ENCODE assay signal across 9 cellular contexts in genomic region chr22:39469681-39470461, GRCh38. TPM values are rescaled to one million over a fixed set of nuclear protein-coding genes. Genes with fewer than 3 reads are reported as not detected.
DNase-seq lines count a peak whose midpoint lies in the region; ATAC-seq and TF ChIP-seq lines count a peak whose summit lies in the region.
"Had no signal": no experiment of that assay in that cellular context is flagged by ENCODE, and none has a peak within 500 bp of the region (broad histone marks: within the 10 kb centered on the region; RNA-seq: fewer than 3 reads in every experiment).

No MANE protein-coding gene starts in this region.

- peaks cover 0 to 3% (median 0%) of the 10 kb centered on the region in 7 donors for H3K27me3 ChIP-seq in heart right ventricle
- H3K27me3 ChIP-seq in ascending aorta = no peaks in the 10 kb centered on the region

- WGBS in heart right ventricle, 2 donors = 50 to 61% methylated on average over 27 of the region's 27 CpGs

- H3K9me3 Mint-ChIP-seq in brain (no peaks in the 10 kb centered on the region), type B pancreatic cell (no peaks in the 10 kb centered on the region)

- H3K27ac ChIP-seq in heart right ventricle = peak overlapping the region in 8 of 10 donors; percentile 59 to 87 (median 84)
- no peak overlapping the region for H3K27ac ChIP-seq in ascending aorta

- H3K36me3 Mint-ChIP-seq in brain (no peaks in the 10 kb centered on the region), type B pancreatic cell (no peaks in the 10 kb centered on the region)

- DNase-seq in heart right ventricle (no peak), left cardiac atrium (no peak), midbrain (lab: John Stamatoyannopoulos, UW) (peak; percentile 80), type B pancreatic cell (ENCODE audit: extremely low spot score, unreplicated experiment) (no peak), HEK293T (ENCODE audit: extremely low spot score) (no peak), ascending aorta (ENCODE audit: low spot score in 2 of 2) (no peak), GM19238 (ENCODE audit: insufficient read length, low spot score) (no peak)
- DNase-seq: AML-193 had no signal

- CTCF ChIA-PET in HEK293T (lab: Yijun Ruan, JAX) = no interaction called here

- H3K4me3 Mint-ChIP-seq in brain (peak overlapping the region in 1 of 5 experiments; percentile 7), type B pancreatic cell (peak overlapping the region; percentile 80)

- intact Hi-C loops in heart right ventricle (cut with DNase I) = no loop called here
- intact Hi-C loops in left cardiac atrium (cut with DNase I) = no loop called here
- intact Hi-C loops in ascending aorta (cut with DNase I) = no loop called here

- H3K9me3 ChIP-seq in heart right ventricle (no peaks in the 10 kb centered on the region), ascending aorta (no peaks in the 10 kb centered on the region)

- H3K27ac Mint-ChIP-seq in brain (peak overlapping the region; percentile 68 to 87 (median 75)), type B pancreatic cell (peak overlapping the region; percentile 100)

- H3K36me3 ChIP-seq in heart right ventricle (no peaks in the 10 kb centered on the region), ascending aorta (no peaks in the 10 kb centered on the region)

- H3K4me1 Mint-ChIP-seq in brain (peaks cover 76% of the 10 kb centered on the region), type B pancreatic cell (ENCODE audit: unreplicated experiment) (peaks cover 50% of the 10 kb centered on the region)

- peaks cover 23 to 95% (median 56%) of the 10 kb centered on the region in 9 donors for H3K4me1 ChIP-seq in heart right ventricle
- no peaks in the 10 kb centered on the region for H3K4me1 ChIP-seq in ascending aorta

- POLR2A ChIA-PET in HEK293T (lab: Yijun Ruan, JAX) = no interaction called here

- H3K4me3 ChIP-seq in heart right ventricle (no peak overlapping the region), ascending aorta (no peak overlapping the region)

- ATAC-seq in heart right ventricle (peak in 1 of 8 donors; percentile 9), left cardiac atrium (no peak)

- peaks cover 3% of the 10 kb centered on the region for H3K27me3 Mint-ChIP-seq in brain
- H3K27me3 Mint-ChIP-seq in type B pancreatic cell = no peaks in the 10 kb centered on the region

- no peak for TF ChIP-seq CTCF in heart right ventricle (IDR thresholded peaks at IDR 0.05)
- TF ChIP-seq CTCF in brain (conservative IDR thresholded peaks at IDR 0.05) = no peak
- TF ChIP-seq CTCF in type B pancreatic cell (conservative IDR thresholded peaks at IDR 0.05) = peak; percentile 25
- no peak for TF ChIP-seq CTCF in ascending aorta (IDR thresholded peaks at IDR 0.05)

TF ChIP-seq in HEK293T, 16 proteins besides CTCF, POLR2A, EP300 and RAD21:
- no peak for TF ChIP-seq TARDBP (IDR thresholded peaks at IDR 0.05)

RNA-seq across cellular contexts. Expression of gene MGAT3, which starts 13.1 kb away (rescaled TPM):
- total RNA-seq in heart right ventricle (10 to 100 TPM in 1 of 10 donors, 1 to 10 TPM in 9; 1.8 to 14.0 (median 4.3) TPM), left cardiac atrium (10 to 100 TPM; 11.6 to 13.7 TPM), type B pancreatic cell (ENCODE audit: low replicate concordance) (47.0 and 115 TPM in 2 replicates), ascending aorta (9.8 TPM)
- polyA plus RNA-seq in heart right ventricle (1 to 10 TPM; 1.8 to 2.9 TPM), brain (ENCODE audit: insufficient read depth, low read depth, low replicate concordance) (19.3 TPM)

RNA-seq across cellular contexts. Expression of gene MIEF1, which starts 32.2 kb away (rescaled TPM):
- total RNA-seq in heart right ventricle = 10 to 100 TPM; 12.8 to 35.8 (median 17.5) TPM
- polyA plus RNA-seq in heart right ventricle = 1 to 10 TPM; 7.0 to 9.1 TPM
- total RNA-seq in left cardiac atrium = 10 to 100 TPM; 18.1 to 29.0 TPM
- polyA plus RNA-seq in brain (ENCODE audit: insufficient read depth, low read depth, low replicate concordance) = 22.5 TPM
- 35.0 and 35.5 TPM in 2 replicates for total RNA-seq in type B pancreatic cell (ENCODE audit: low replicate concordance)
- 22.5 TPM for total RNA-seq in ascending aorta

RNA-seq across cellular contexts. Expression of gene ATF4, which starts 50.5 kb away (rescaled TPM):
- total RNA-seq in heart right ventricle (100 to 1,000 TPM in 9 of 10 donors, 10 to 100 TPM in 1; 95.2 to 319 (median 133) TPM), left cardiac atrium (100 to 1,000 TPM; 203 to 294 TPM), type B pancreatic cell (ENCODE audit: low replicate concordance) (315 and 398 TPM in 2 replicates), ascending aorta (173 TPM)
- polyA plus RNA-seq in heart right ventricle (100 to 1,000 TPM; 439 to 637 TPM), brain (ENCODE audit: insufficient read depth, low read depth, low replicate concordance) (435 TPM)

Comparison
In these comparisons a context has a peak if more than half of its experiments do, and no peak if none do; other contexts are left out.
1. H3K27ac ChIP-seq: peak in heart right ventricle (8 of 10); none in ascending aorta (0 of 2).